20 cellular contexts compared by ENCODE assay signal in the genomic region with DNA sequence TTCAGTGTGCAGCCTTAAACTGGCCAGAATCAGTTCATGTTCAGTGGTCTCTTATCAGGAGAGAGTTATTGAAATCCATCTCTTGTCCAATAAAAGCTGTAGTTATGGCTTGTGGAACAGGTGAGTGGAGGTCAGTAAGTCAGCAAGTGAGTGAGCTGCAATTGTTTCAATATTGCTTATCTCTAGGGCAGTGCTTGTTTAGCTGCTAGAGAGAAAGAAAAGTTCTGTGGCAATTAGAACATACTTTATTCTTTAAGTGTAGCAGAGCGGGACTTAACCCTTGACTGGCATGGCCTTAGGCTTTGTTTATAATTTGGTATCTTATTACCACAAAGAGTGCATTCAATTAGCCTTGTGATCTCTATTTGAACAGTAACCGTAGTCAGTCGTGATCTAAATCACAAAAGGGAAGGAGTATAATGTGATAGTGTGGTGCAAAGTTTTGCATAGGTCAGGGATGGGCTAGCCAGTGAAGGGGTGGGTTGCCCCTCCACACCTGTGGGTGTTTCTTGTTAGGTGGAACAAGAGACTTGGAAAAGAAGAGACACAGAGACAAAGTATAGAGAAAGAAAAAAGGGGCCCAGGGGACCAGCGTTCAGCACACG. TPM values are rescaled to one million over a fixed set of nuclear protein-coding genes. Genes with fewer than 3 reads are reported as not detected.
A peak's percentile ranks its signal among the peaks of the same experiment; 100 is the strongest.
DNase-seq lines count a peak whose midpoint lies in the region; ATAC-seq, FAIRE-seq and TF ChIP-seq lines count a peak whose summit lies in the region.
"Had no signal": no experiment of that assay in that cellular context is flagged by ENCODE, and none has a peak within 500 bp of the region (broad histone marks: within the 10 kb centered on the region; RNA-seq: fewer than 3 reads in every experiment).

No MANE protein-coding gene starts in this region.

- ATAC-seq in GM18520 (IDR thresholded peaks at IDR 0.05; ENCODE audit: unreplicated experiment): no peak

- H3K27me3 Mint-ChIP-seq in neural progenitor cell (ENCODE audit: insufficient read depth, low read depth): peaks cover 3% of the 10 kb centered on the region
- H3K27me3 Mint-ChIP-seq: CD4-positive, CD25-positive, alpha-beta regulatory T cell had no signal

- H3K4me1 ChIP-seq in HUES6 (ENCODE audit: control insufficient read depth, insufficient read depth, low read length) (peaks cover 45% of the 10 kb centered on the region), H1 (replicated peaks in 1 of 4; ENCODE audit: control insufficient read depth in 3 of 4, insufficient read depth in 4 of 4, low read length in 3 of 4) (peaks cover 2 to 12% (median 11%) of the 10 kb centered on the region in 4 experiments; a peak in 5 of 7 replicates), neural progenitor cell (peaks cover 8% of the 10 kb centered on the region), sigmoid colon (no peaks in the 10 kb centered on the region)

- H3K27ac ChIP-seq in HUES6 (ENCODE audit: low read depth, low read length) (peak overlapping the region; percentile 61), H1 (ENCODE audit: low read depth, low read length) (no peak overlapping the region), neural progenitor cell (no peak overlapping the region), sigmoid colon (no peak overlapping the region)
- H3K27ac ChIP-seq: RWPE1 had no signal

- H2BK15ac ChIP-seq in H1 (ENCODE audit: low read length): no peak overlapping the region

- H3K36me3 ChIP-seq in HUES6 (ENCODE audit: control insufficient read depth, insufficient read depth, low read length) (no peaks in the 10 kb centered on the region), H1 (ENCODE audit: control insufficient read depth in 2 of 4, insufficient read depth in 4 of 4, low read length in 3 of 4) (no peaks in the 10 kb centered on the region), neural progenitor cell (no peaks in the 10 kb centered on the region), sigmoid colon (no peaks in the 10 kb centered on the region)

- no peak overlapping the region for H2BK5ac ChIP-seq in H1 (ENCODE audit: low read depth, low read length)

- H3F3A ChIP-seq in neural progenitor cell (ENCODE audit: low read depth): peaks cover 3% of the 10 kb centered on the region

- no peak overlapping the region for H3K27ac Mint-ChIP-seq in neural progenitor cell
- H3K27ac Mint-ChIP-seq: CD4-positive, CD25-positive, alpha-beta regulatory T cell; IgD-negative memory B cell had no signal

- H3K9me3 Mint-ChIP-seq in neural progenitor cell: peaks cover 4% of the 10 kb centered on the region
- H3K9me3 Mint-ChIP-seq: CD4-positive, CD25-positive, alpha-beta regulatory T cell; IgD-negative memory B cell had no signal

- CTCF ChIA-PET in H1 (lab: Charles Lee; ENCODE audit: partially characterized antibody): no interaction called here

- TF ChIP-seq CTCF in H1 (IDR thresholded peaks at IDR 0.05; ENCODE audit: control extremely low read depth in 1 of 3, insufficient read depth in 1 of 3, low read depth in 1 of 3, low read length in 3 of 3) (no peak), neural progenitor cell (IDR thresholded peaks at IDR 0.05) (no peak), sigmoid colon (IDR thresholded peaks at IDR 0.05) (no peak)

- no peak overlapping the region for H3K14ac ChIP-seq in H1 (ENCODE audit: insufficient read length)

- no peak overlapping the region for H4K8ac ChIP-seq in H1 (ENCODE audit: extremely low read depth, insufficient read depth, low read length)

- H3K4me3 ChIP-seq in HUES6 (ENCODE audit: low read depth, low read length) (peak overlapping the region; percentile 35), H1 (ENCODE audit: extremely low read depth in 1 of 4, insufficient read depth in 2 of 4, low read depth in 3 of 4, low read length in 4 of 4) (peak overlapping the region in 1 of 4 experiments; percentile 32; a peak in 1 of 8 replicates), neural progenitor cell (no peak overlapping the region), sigmoid colon (no peak overlapping the region)

- H3K4me2 ChIP-seq in H1 (ENCODE audit: insufficient read depth in 1 of 2, low read depth in 2 of 2, low read length in 2 of 2) (peak overlapping the region; percentile 33 to 61), neural progenitor cell (peak overlapping the region; percentile 38)

- intact Hi-C loops in sigmoid colon (cut with DNase I): no loop called here

- no peak overlapping the region for H2BK120ac ChIP-seq in H1 (replicated peaks; ENCODE audit: low read depth, low read length)

- no peak overlapping the region for H2AK5ac ChIP-seq in H1 (ENCODE audit: low read depth, low read length)

- peak overlapping the region; percentile 32; the same call in 1 of the 2 replicates for H3K18ac ChIP-seq in H1 (ENCODE audit: extremely low read depth, low read length)

- H3K36me3 Mint-ChIP-seq in neural progenitor cell: peaks cover 2% of the 10 kb centered on the region
- H3K36me3 Mint-ChIP-seq: CD4-positive, CD25-positive, alpha-beta regulatory T cell had no signal

- no peak overlapping the region for H3K4me3 Mint-ChIP-seq in neural progenitor cell
- H3K4me3 Mint-ChIP-seq: CD4-positive, CD25-positive, alpha-beta regulatory T cell; IgD-negative memory B cell had no signal

- TF ChIP-seq RAD21 in H1 (IDR thresholded peaks at IDR 0.05 in 1 of 2, conservative IDR thresholded peaks at IDR 0.05 in 1 of 2; ENCODE audit: low read depth in 2 of 2, low read length in 2 of 2): no peak

- no peak overlapping the region for H2BK20ac ChIP-seq in H1 (ENCODE audit: low read length)

- H4K20me1 ChIP-seq in H1 (replicated peaks in 1 of 2; ENCODE audit: control insufficient read depth in 1 of 2, insufficient read depth in 2 of 2, low read length in 2 of 2) (no peaks in the 10 kb centered on the region), neural progenitor cell (ENCODE audit: low read depth) (no peaks in the 10 kb centered on the region)

- no peaks in the 10 kb centered on the region for H3K23me2 ChIP-seq in H1 (ENCODE audit: low read depth, low read length)

- H3K79me1 ChIP-seq in H1 (ENCODE audit: low read depth, low read length): no peaks in the 10 kb centered on the region

- POLR2A ChIA-PET in H1 (lab: Charles Lee; ENCODE audit: partially characterized antibody): no interaction called here

- H3K4me1 Mint-ChIP-seq in neural progenitor cell: peaks cover 10% of the 10 kb centered on the region

- H3K27me3 ChIP-seq in HUES6 (ENCODE audit: control insufficient read depth, insufficient read depth, low read length) (peaks cover 16% of the 10 kb centered on the region), H1 (replicated peaks in 1 of 4; ENCODE audit: control insufficient read depth in 3 of 4, extremely low read depth in 1 of 4, insufficient read depth in 3 of 4, low read length in 3 of 4) (no peaks in the 10 kb centered on the region), neural progenitor cell (no peaks in the 10 kb centered on the region), sigmoid colon (no peaks in the 10 kb centered on the region)

- FAIRE-seq in GM19239 (lab: Jason Lieb, UNC) (peak; percentile 8), H1 (lab: Jason Lieb, UNC) (peak; percentile 57)
- FAIRE-seq: D721Med, GM12892 had no signal

- H3K9me3 ChIP-seq in HUES6 (ENCODE audit: control insufficient read depth, insufficient read depth, low read depth, low read length) (no peaks in the 10 kb centered on the region), H1 (ENCODE audit: insufficient read depth in 2 of 2, low read depth in 1 of 2, low read length in 1 of 2) (no peaks in the 10 kb centered on the region), neural progenitor cell (ENCODE audit: low read depth) (peaks cover 3% of the 10 kb centered on the region), sigmoid colon (no peaks in the 10 kb centered on the region)

- H3K4ac ChIP-seq in H1 (replicated peaks; ENCODE audit: insufficient read length, low read depth, low read length): no peak overlapping the region

- no peak overlapping the region for H2BK12ac ChIP-seq in H1 (ENCODE audit: low read depth, low read length)

- H3K9ac ChIP-seq in HUES6 (ENCODE audit: low read length): peak overlapping the region; percentile 56
- no peak overlapping the region for H3K9ac ChIP-seq in H1 (replicated peaks in 1 of 4; ENCODE audit: extremely low read depth in 1 of 4, low read depth in 3 of 4, low read length in 3 of 4)
- no peak overlapping the region for H3K9ac ChIP-seq in neural progenitor cell

- 20% methylated on average over 5 of the region's 5 CpGs; no CpG with 5 or more reads in 1 of the 2 experiments for WGBS in H1 (ENCODE audit: extremely low coverage in 1 of 2, insufficient coverage in 1 of 2, insufficient read length in 1 of 2, insufficient replicate concordance in 2 of 2, low coverage in 1 of 2, low lambda C conversion rate in 2 of 2, missing lambda C conversion rate in 1 of 2), 2 experiments
- WGBS in sigmoid colon, 2 donors: 81 to 92% methylated on average over 5 of the region's 5 CpGs

- H3K79me2 ChIP-seq in H1 (ENCODE audit: control insufficient read depth in 1 of 2, insufficient read depth in 2 of 2, low read length in 2 of 2): peaks cover 0 to 5% of the 10 kb centered on the region in 2 experiments; a peak in 2 of 4 replicates
- no peaks in the 10 kb centered on the region for H3K79me2 ChIP-seq in neural progenitor cell (ENCODE audit: low read depth)

- no peak overlapping the region for H3K56ac ChIP-seq in H1 (replicated peaks; ENCODE audit: insufficient read length, low read depth, low read length)

- no peak overlapping the region for H2AFZ ChIP-seq in H1 (ENCODE audit: low read length)
- no peak overlapping the region for H2AFZ ChIP-seq in neural progenitor cell (replicated peaks)

- H3K23ac ChIP-seq in H1 (ENCODE audit: insufficient read length): no peak overlapping the region

- DNase-seq in GM19239 (ENCODE audit: insufficient read length, low spot score) (no peak), H1 (ENCODE audit: low read depth in 1 of 2, low spot score in 2 of 2) (peak in 1 of 2 experiments; percentile 41), neural progenitor cell (ENCODE audit: low spot score) (peak; percentile 25), sigmoid colon (no peak), amygdala (lab: John Stamatoyannopoulos, UW) (no peak)
- DNase-seq: ACHN; CD4-positive, CD25-positive, alpha-beta regulatory T cell; DMS79 treated with DMSO at 0.1 percent for 48 hours; GDM1; NCI-H1694; NCI-H510A treated with DMSO at 0.1 percent for 48 hours; NK-92 treated with Interleukin-12 subunit alpha and Interleukin-12 subunit beta, amount 100 ng/mL, for 24 hours had no signal

- TF ChIP-seq POLR2A in H1 (IDR thresholded peaks at IDR 0.05; ENCODE audit: control extremely low read depth in 1 of 2, low read depth in 2 of 2, low read length in 2 of 2) (no peak), sigmoid colon (IDR thresholded peaks at IDR 0.05) (no peak)

- peak overlapping the region; percentile 3 for H4K5ac ChIP-seq in H1 (ENCODE audit: insufficient read length, low read depth, low read length)

- TF ChIP-seq EP300 in H1 (IDR thresholded peaks at IDR 0.05; ENCODE audit: borderline replicate concordance in 1 of 2, low read depth in 2 of 2, low read length in 2 of 2) (no peak), sigmoid colon (IDR thresholded peaks at IDR 0.05) (no peak)

- no peak overlapping the region for H4K91ac ChIP-seq in H1 (replicated peaks; ENCODE audit: insufficient read length, low read length)

RNA-seq across cellular contexts. Expression of gene ETDC, which starts 6.9 kb away (rescaled TPM):
- not detected in 2 replicates for total RNA-seq in H1 (2021; fragmentation: NEBNext Ultra II Directional; extraction: Animal tissue kit (Norgen Biotek cat#: 25700))
- polyA plus RNA-seq in H1 (2011; rRNA removed) (not detected in 2 replicates), sigmoid colon (not detected)
- not detected for polyA plus RNA-seq in H1 (2011; cell fraction: cytosol; rRNA removed)
- polyA plus RNA-seq in H1 (2011; cell fraction: nucleus; rRNA removed): not detected
- polyA plus RNA-seq in H1 (2012, experiment 1 of 2): not detected in 4 replicates
- not detected for polyA plus RNA-seq in H1 (2012, experiment 2 of 2)
- polyA plus RNA-seq in H1 (2013, experiment 1 of 2): not detected
- polyA plus RNA-seq in H1 (2013, experiment 2 of 2): not detected
- not detected in 2 replicates for polyA minus RNA-seq in H1 (2011; rRNA and poly(A)+ RNA removed)
- not detected for polyA minus RNA-seq in H1 (2011; cell fraction: cytosol; rRNA and poly(A)+ RNA removed)
- polyA minus RNA-seq in H1 (2011; cell fraction: nucleus; rRNA and poly(A)+ RNA removed): not detected
- total RNA-seq in neural progenitor cell (ENCODE audit: low replicate concordance) (not detected in 2 replicates), sigmoid colon (not detected)
- total RNA-seq: CD4-positive, CD25-positive, alpha-beta regulatory T cell; H4; SK-MEL-5 had no signal
- polyA plus RNA-seq: CD4-positive, CD25-positive, alpha-beta regulatory T cell; IgD-negative memory B cell had no signal

RNA-seq across cellular contexts. Expression of gene ZNF75D, which starts 41.5 kb away (rescaled TPM):
- 6.0 and 6.6 TPM in 2 replicates for total RNA-seq in H1 (2021; fragmentation: NEBNext Ultra II Directional; extraction: Animal tissue kit (Norgen Biotek cat#: 25700))
- polyA plus RNA-seq in H1 (2011; rRNA removed) (4.6 and 7.4 TPM in 2 replicates), sigmoid colon (1 to 10 TPM; 3.9 to 6.7 (median 4.2) TPM)
- 6.7 TPM for polyA plus RNA-seq in H1 (2011; cell fraction: cytosol; rRNA removed)
- 12.0 TPM for polyA plus RNA-seq in H1 (2011; cell fraction: nucleus; rRNA removed)
- polyA plus RNA-seq in H1 (2012, experiment 1 of 2): 5.7 to 8.5 TPM (median 6.2 TPM) in 4 replicates
- polyA plus RNA-seq in H1 (2012, experiment 2 of 2): 0.87 TPM
- 2.5 TPM for polyA plus RNA-seq in H1 (2013, experiment 1 of 2)
- 2.3 TPM for polyA plus RNA-seq in H1 (2013, experiment 2 of 2)
- 10.1 and 12.3 TPM in 2 replicates for polyA minus RNA-seq in H1 (2011; rRNA and poly(A)+ RNA removed)
- polyA minus RNA-seq in H1 (2011; cell fraction: cytosol; rRNA and poly(A)+ RNA removed): 4.3 TPM
- 29.5 TPM for polyA minus RNA-seq in H1 (2011; cell fraction: nucleus; rRNA and poly(A)+ RNA removed)
- total RNA-seq in neural progenitor cell (ENCODE audit: low replicate concordance) (6.7 and 7.7 TPM in 2 replicates), sigmoid colon (1 to 10 TPM; 6.4 to 7.3 (median 6.7) TPM)

RNA-seq across cellular contexts. Expression of gene ZNF449, which starts 42.2 kb away (rescaled TPM):
- total RNA-seq in H1 (2021; fragmentation: NEBNext Ultra II Directional; extraction: Animal tissue kit (Norgen Biotek cat#: 25700)): 5.8 and 6.7 TPM in 2 replicates
- polyA plus RNA-seq in H1 (2011; rRNA removed) (1.4 and 2.9 TPM in 2 replicates), sigmoid colon (1 to 10 TPM in 2 of 3 donors, under 1 TPM in 1; 0.23 to 1.3 (median 1.2) TPM)
- 3.3 TPM for polyA plus RNA-seq in H1 (2011; cell fraction: cytosol; rRNA removed)
- polyA plus RNA-seq in H1 (2011; cell fraction: nucleus; rRNA removed): 1.6 TPM
- 2.3 to 3.9 TPM (median 2.6 TPM) in 4 replicates for polyA plus RNA-seq in H1 (2012, experiment 1 of 2)
- polyA plus RNA-seq in H1 (2012, experiment 2 of 2): 0.16 TPM
- 4.6 TPM for polyA plus RNA-seq in H1 (2013, experiment 1 of 2)
- polyA plus RNA-seq in H1 (2013, experiment 2 of 2): 4.5 TPM
- 5.0 and 7.7 TPM in 2 replicates for polyA minus RNA-seq in H1 (2011; rRNA and poly(A)+ RNA removed)
- polyA minus RNA-seq in H1 (2011; cell fraction: cytosol; rRNA and poly(A)+ RNA removed): 4.6 TPM
- polyA minus RNA-seq in H1 (2011; cell fraction: nucleus; rRNA and poly(A)+ RNA removed): 7.4 TPM
- total RNA-seq in neural progenitor cell (ENCODE audit: low replicate concordance) (17.4 and 32.2 TPM in 2 replicates), sigmoid colon (10 to 100 TPM in 1 of 4 donors, 1 to 10 TPM in 3; 5.8 to 10.0 (median 9.0) TPM)

RNA-seq across cellular contexts. Expression of gene ETDA, which starts 50.5 kb away (rescaled TPM):
- not detected in 2 replicates for total RNA-seq in H1 (2021; fragmentation: NEBNext Ultra II Directional; extraction: Animal tissue kit (Norgen Biotek cat#: 25700))
- polyA plus RNA-seq in H1 (2011; rRNA removed): not detected in 2 replicates
- not detected for polyA plus RNA-seq in H1 (2011; cell fraction: cytosol; rRNA removed)
- polyA plus RNA-seq in H1 (2011; cell fraction: nucleus; rRNA removed): not detected
- not detected in 4 replicates for polyA plus RNA-seq in H1 (2012, experiment 1 of 2)
- polyA plus RNA-seq in H1 (2012, experiment 2 of 2): not detected
- not detected for polyA plus RNA-seq in H1 (2013, experiment 1 of 2)
- polyA plus RNA-seq in H1 (2013, experiment 2 of 2): not detected
- polyA minus RNA-seq in H1 (2011; rRNA and poly(A)+ RNA removed): not detected in 2 replicates
- polyA minus RNA-seq in H1 (2011; cell fraction: cytosol; rRNA and poly(A)+ RNA removed): not detected
- not detected for polyA minus RNA-seq in H1 (2011; cell fraction: nucleus; rRNA and poly(A)+ RNA removed)
- total RNA-seq in neural progenitor cell (ENCODE audit: low replicate concordance): not detected in 2 replicates
- not detected for total RNA-seq in sigmoid colon
- not detected for polyA plus RNA-seq in sigmoid colon
- total RNA-seq: CD4-positive, CD25-positive, alpha-beta regulatory T cell; H4; SK-MEL-5 had no signal
- polyA plus RNA-seq: CD4-positive, CD25-positive, alpha-beta regulatory T cell; IgD-negative memory B cell had no signal
